8 cellular contexts compared by ENCODE assay signal in genomic region chr21:44011123-44011773, GRCh38. TPM values are rescaled to one million over a fixed set of nuclear protein-coding genes. Genes with fewer than 3 reads are reported as not detected.
DNase-seq lines count a peak whose midpoint lies in the region; ATAC-seq and TF ChIP-seq lines count a peak whose summit lies in the region.

No MANE protein-coding gene starts in this region.

- TF ChIP-seq CTCF in brain (conservative IDR thresholded peaks at IDR 0.05) (no peak), lung (IDR thresholded peaks at IDR 0.05; ENCODE audit: control extremely low read depth, extremely low read depth) (no peak), upper lobe of right lung (IDR thresholded peaks at IDR 0.05) (no peak)

- H3K9me3 Mint-ChIP-seq in activated naive CD4-positive, alpha-beta T cell treated with anti-CD3 and anti-CD28 coated beads, Interleukin-2, amount 10 ng/mL, durations not matched to agents 7 days and 5 days = no peaks in the 10 kb centered on the region
- no peaks in the 10 kb centered on the region for H3K9me3 Mint-ChIP-seq in brain

- H3K27ac Mint-ChIP-seq in activated naive CD4-positive, alpha-beta T cell treated with anti-CD3 and anti-CD28 coated beads, Interleukin-2, amount 10 ng/mL, durations not matched to agents 7 days and 5 days = peak overlapping the region; percentile 93
- H3K27ac Mint-ChIP-seq in brain = peak overlapping the region; percentile 78 to 98 (median 89)

- CTCF ChIA-PET in activated naive CD4-positive, alpha-beta T cell treated with anti-CD3 and anti-CD28 coated beads, Interleukin-2, amount 10 ng/mL, durations not matched to agents 7 days and 5 days (lab: Charles Lee) = no interaction called here

- H3K4me3 ChIP-seq in lung = peak overlapping the region; percentile 90
- H3K4me3 ChIP-seq in upper lobe of right lung = peak overlapping the region; percentile 85

- H3K9me3 ChIP-seq in lung (ENCODE audit: control insufficient read depth in 2 of 2, insufficient read depth in 1 of 2, low read length in 1 of 2) (no peaks in the 10 kb centered on the region), upper lobe of right lung (no peaks in the 10 kb centered on the region)

- H3K36me3 ChIP-seq in lung (ENCODE audit: control insufficient read depth in 2 of 2, insufficient read depth in 2 of 2, low read length in 2 of 2) (no peaks in the 10 kb centered on the region), upper lobe of right lung (no peaks in the 10 kb centered on the region)

- H3K4me1 ChIP-seq in lung (ENCODE audit: control insufficient read depth in 2 of 2, insufficient read depth in 2 of 2, low read length in 2 of 2) = peaks cover 1 to 6% of the 10 kb centered on the region in 2 donors
- H3K4me1 ChIP-seq in upper lobe of right lung = peaks cover 30% of the 10 kb centered on the region

- peak overlapping the region; percentile 88 for H3K4me3 Mint-ChIP-seq in activated naive CD4-positive, alpha-beta T cell treated with anti-CD3 and anti-CD28 coated beads, Interleukin-2, amount 10 ng/mL, durations not matched to agents 7 days and 5 days
- H3K4me3 Mint-ChIP-seq in brain = peak overlapping the region; percentile 86 to 91 (median 90)

- H3K27me3 Mint-ChIP-seq in activated naive CD4-positive, alpha-beta T cell treated with anti-CD3 and anti-CD28 coated beads, Interleukin-2, amount 10 ng/mL, durations not matched to agents 7 days and 5 days = no peaks in the 10 kb centered on the region
- H3K27me3 Mint-ChIP-seq in brain = peaks cover 9% of the 10 kb centered on the region

- peaks cover 21% of the 10 kb centered on the region for H3K36me3 Mint-ChIP-seq in activated naive CD4-positive, alpha-beta T cell treated with anti-CD3 and anti-CD28 coated beads, Interleukin-2, amount 10 ng/mL, durations not matched to agents 7 days and 5 days
- no peaks in the 10 kb centered on the region for H3K36me3 Mint-ChIP-seq in brain

- peak overlapping the region; percentile 98 to 99 for H3K27ac ChIP-seq in lung (ENCODE audit: low read depth in 1 of 2, low read length in 1 of 2)
- peak overlapping the region; percentile 94 for H3K27ac ChIP-seq in upper lobe of right lung

- H3K27me3 ChIP-seq in lung (ENCODE audit: control insufficient read depth, insufficient read depth) (no peaks in the 10 kb centered on the region), upper lobe of right lung (no peaks in the 10 kb centered on the region)

- DNase-seq in activated naive CD4-positive, alpha-beta T cell treated with anti-CD3 and anti-CD28 coated beads, Interleukin-2, amount 10 ng/mL, durations not matched to agents 7 days and 5 days = no peak
- no peak for DNase-seq in activated naive CD4-positive, alpha-beta T cell treated with Interleukin-2 at 50 U/mL for 16 hours
- DNase-seq in lung (ENCODE audit: low spot score) (no peak), upper lobe of right lung (no peak), medulla oblongata (ENCODE audit: extremely low spot score) (no peak), T-helper 9 cell (no peak)

- ATAC-seq in lung (ENCODE audit: insufficient read depth, low FRiP score) (no peak), upper lobe of right lung (no peak), GM18858 (IDR thresholded peaks at IDR 0.05; ENCODE audit: unreplicated experiment) (no peak)

- peaks cover 47% of the 10 kb centered on the region for H3K4me1 Mint-ChIP-seq in activated naive CD4-positive, alpha-beta T cell treated with anti-CD3 and anti-CD28 coated beads, Interleukin-2, amount 10 ng/mL, durations not matched to agents 7 days and 5 days
- H3K4me1 Mint-ChIP-seq in brain = peaks cover 45% of the 10 kb centered on the region

- 39 to 43% methylated on average over 18 to 20 of the region's 20 CpGs for WGBS in lung, 2 donors

- intact Hi-C loops in upper lobe of right lung (cut with DNase I) = no loop called here

RNA-seq across cellular contexts. Expression of gene TRAPPC10, which starts 0.9 kb away (rescaled TPM):
- polyA plus RNA-seq in brain (ENCODE audit: insufficient read depth, low read depth, low replicate concordance) (18.2 TPM), lung (10 to 100 TPM in 1 of 2 donors, 1 to 10 TPM in 1; 7.7 to 16.5 TPM)
- total RNA-seq in lung (10 to 100 TPM; 43.0 to 43.5 TPM), upper lobe of right lung (42.6 TPM)
